1 cellular context compared by ENCODE assay signal in the genomic region with DNA sequence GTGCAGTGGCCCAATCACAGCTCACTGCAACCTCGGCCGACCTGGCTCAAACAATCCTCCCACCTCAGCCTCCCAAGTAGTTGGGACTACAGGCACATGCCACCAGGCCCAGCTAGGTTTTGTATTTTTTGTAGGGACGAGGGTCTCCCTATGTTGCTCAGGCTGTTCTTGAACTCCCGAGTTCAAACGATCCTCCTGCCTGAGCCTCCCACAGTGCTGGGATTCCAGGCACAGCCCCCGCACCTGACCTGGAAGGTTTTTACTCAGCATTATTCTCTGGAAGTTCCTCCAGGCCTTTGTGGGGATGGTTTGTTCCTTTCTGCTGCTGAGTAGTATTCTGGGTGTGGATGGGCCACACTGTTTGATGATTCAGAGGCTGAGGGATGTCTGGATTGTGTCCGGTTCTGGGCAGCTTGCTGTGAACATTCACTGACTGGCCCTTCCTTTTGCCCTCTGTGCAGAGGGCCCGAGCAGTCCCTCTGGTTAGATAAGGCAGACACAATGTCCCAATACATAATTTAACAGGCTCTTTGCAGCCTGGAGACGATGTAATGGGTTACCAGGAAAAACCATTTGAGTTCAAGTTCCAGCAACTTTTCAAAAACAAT.
TF ChIP-seq lines count a peak whose summit lies in the region.

No MANE protein-coding gene starts in this region.

TF ChIP-seq in HepG2, 621 proteins besides CTCF, POLR2A, EP300 and RAD21 (continued from another document):
- TF ChIP-seq, protein P1, sequence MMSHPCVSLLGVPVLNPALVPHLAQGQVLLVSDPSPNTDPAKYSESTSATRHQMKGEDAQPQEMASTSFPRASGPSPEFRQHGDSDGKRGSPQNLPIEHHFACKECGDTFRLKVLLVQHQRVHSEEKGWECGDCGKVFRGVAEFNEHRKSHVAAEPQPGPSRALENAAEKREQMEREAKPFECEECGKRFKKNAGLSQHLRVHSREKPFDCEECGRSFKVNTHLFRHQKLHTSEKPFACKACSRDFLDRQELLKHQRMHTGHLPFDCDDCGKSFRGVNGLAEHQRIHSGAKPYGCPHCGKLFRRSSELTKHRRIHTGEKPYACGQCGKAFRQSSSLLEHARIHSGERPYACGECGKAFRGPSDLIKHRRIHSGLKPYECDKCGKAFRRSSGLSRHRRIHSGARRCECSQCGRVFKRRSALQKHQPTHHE (CRISPR knock-in tag; IDR thresholded peaks at IDR 0.05; ENCODE audit: borderline replicate concordance) = no peak
- TF ChIP-seq ZBTB26 (CRISPR knock-in tag; IDR thresholded peaks at IDR 0.05; ENCODE audit: borderline replicate concordance) (no peak), CBX1 (IDR thresholded peaks at IDR 0.05; ENCODE audit: low read depth) (no peak), ZNF770 (CRISPR knock-in tag; IDR thresholded peaks at IDR 0.05) (peak; percentile 90)
